In the genomic region with DNA sequence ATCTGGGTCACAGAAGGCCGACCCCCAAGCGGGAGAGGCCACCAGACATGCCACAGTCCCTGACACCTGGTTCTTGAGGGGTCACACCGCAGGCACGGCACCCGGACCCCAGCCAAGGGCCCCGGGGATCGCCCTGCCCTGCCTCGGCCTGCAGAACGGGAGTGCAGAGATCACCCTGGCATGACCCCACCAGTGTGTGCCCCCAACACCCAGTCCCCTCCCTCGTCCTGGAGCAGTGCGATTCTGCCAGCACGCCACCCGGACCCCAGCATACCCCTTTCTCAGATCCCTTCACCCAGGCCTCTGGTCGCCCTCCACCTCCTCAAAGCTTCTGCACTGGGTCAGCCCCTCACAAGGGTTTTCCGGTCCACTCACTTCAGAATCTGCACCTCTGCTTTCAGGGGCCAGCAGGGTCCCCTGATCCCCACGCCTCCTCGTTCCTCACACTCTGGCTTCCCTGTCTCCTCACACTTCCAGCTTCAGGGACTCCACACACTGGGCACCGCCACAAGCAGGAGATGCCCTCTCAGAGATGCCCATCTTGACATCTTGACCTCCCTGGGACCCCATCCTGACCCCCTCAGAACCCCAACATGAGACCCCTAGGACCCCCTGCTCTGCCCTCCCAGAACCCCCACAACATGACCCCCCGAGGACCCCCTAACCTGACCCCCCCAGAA, we compare ENCODE assay signal across 2 cellular contexts.
TF ChIP-seq lines count a peak whose summit lies in the region.

No MANE protein-coding gene starts in this region.

TF ChIP-seq in IMR-90, 13 proteins besides CTCF, POLR2A, EP300 and RAD21:
- TF ChIP-seq FOS (IDR thresholded peaks at IDR 0.05; ENCODE audit: low read depth, low read length) (no peak), RCOR1 (IDR thresholded peaks at IDR 0.05; ENCODE audit: insufficient replicate concordance, low read length) (no peak), NFE2L2 (IDR thresholded peaks at IDR 0.05; ENCODE audit: low read depth, low read length) (no peak), CEBPB (IDR thresholded peaks at IDR 0.05; ENCODE audit: low read depth, low read length) (no peak), MXI1 (IDR thresholded peaks at IDR 0.05; ENCODE audit: borderline replicate concordance, low read depth, low read length) (no peak), MAFK (IDR thresholded peaks at IDR 0.05; ENCODE audit: low read depth, low read length) (no peak), CHD1 (IDR thresholded peaks at IDR 0.05; ENCODE audit: low read depth, low read length) (no peak), RFX5 (IDR thresholded peaks at IDR 0.05; ENCODE audit: low read depth, low read length) (no peak), BHLHE40 (IDR thresholded peaks at IDR 0.05; ENCODE audit: low read depth, low read length) (no peak), MAZ (IDR thresholded peaks at IDR 0.05; ENCODE audit: borderline replicate concordance, low read depth, low read length) (no peak)
- TF ChIP-seq, protein P1, sequence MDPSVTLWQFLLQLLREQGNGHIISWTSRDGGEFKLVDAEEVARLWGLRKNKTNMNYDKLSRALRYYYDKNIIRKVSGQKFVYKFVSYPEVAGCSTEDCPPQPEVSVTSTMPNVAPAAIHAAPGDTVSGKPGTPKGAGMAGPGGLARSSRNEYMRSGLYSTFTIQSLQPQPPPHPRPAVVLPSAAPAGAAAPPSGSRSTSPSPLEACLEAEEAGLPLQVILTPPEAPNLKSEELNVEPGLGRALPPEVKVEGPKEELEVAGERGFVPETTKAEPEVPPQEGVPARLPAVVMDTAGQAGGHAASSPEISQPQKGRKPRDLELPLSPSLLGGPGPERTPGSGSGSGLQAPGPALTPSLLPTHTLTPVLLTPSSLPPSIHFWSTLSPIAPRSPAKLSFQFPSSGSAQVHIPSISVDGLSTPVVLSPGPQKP (IDR thresholded peaks at IDR 0.05; ENCODE audit: borderline replicate concordance, low read depth, low read length): no peak

TF ChIP-seq in K562, 482 proteins besides CTCF, POLR2A, EP300 and RAD21:
- TF ChIP-seq GATAD2A (IDR thresholded peaks at IDR 0.05): no peak
- TF ChIP-seq RBFOX2 (IDR thresholded peaks at IDR 0.05; ENCODE audit: low read depth, low read length): peak; percentile 44; the same call in 1 of the 2 replicates
- no peak for TF ChIP-seq ARNT (IDR thresholded peaks at IDR 0.05)
- 0 out of 2 replicates have a peak, but pooled peaks have one; percentile 42 for TF ChIP-seq ZBTB7A (IDR thresholded peaks at IDR 0.05; ENCODE audit: borderline replicate concordance, control insufficient read depth, low read depth, low read length)
- TF ChIP-seq ZNF3 (CRISPR knock-in tag; IDR thresholded peaks at IDR 0.05): no peak
- TF ChIP-seq CEBPG (CRISPR knock-in tag; IDR thresholded peaks at IDR 0.05): no peak
- no peak for TF ChIP-seq CEBPG (tag; conservative IDR thresholded peaks at IDR 0.05 in 1 of 2, IDR thresholded peaks at IDR 0.05 in 1 of 2)
- no peak for TF ChIP-seq CBX1 (IDR thresholded peaks at IDR 0.05; ENCODE audit: low read depth)
- no peak for TF ChIP-seq FOS (IDR thresholded peaks at IDR 0.05; ENCODE audit: extremely low read depth, insufficient read length)
- no peak for TF ChIP-seq ZNF23 (CRISPR knock-in tag; IDR thresholded peaks at IDR 0.05)
TF ChIP-seq in K562: peak in this region for 2.
